Comparison of ENCODE assay signal across 11 cellular contexts in the genomic region with DNA sequence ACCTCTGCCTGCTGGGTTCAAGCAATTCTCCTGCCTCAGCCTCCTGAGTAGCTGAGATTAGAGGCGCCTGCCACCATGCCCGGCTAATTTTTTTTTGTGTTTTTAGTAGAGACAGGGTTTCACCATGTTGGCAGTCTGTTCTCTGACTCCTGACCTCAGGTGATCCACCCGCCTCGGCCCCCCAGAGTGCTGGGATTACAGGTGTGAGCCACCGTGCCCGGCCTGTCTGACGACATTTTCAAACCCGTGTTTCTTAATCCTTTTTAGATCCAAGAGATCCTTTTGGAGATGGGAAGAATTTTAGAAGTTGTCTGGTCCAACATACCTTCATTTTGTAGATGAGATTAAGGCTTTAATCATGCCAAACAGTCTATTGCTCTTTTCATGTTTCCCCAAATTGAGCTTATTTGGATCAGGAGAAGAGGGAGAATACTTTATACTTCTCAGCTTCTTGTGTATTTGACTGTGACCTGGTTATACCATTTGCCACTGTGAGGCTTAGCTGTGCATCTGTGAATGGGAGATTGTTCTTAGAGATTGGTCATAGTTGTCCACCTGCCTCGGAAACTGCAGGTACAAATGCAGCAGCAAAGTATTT. TPM values are rescaled to one million over a fixed set of nuclear protein-coding genes. Genes with fewer than 3 reads are reported as not detected.
DNase-seq lines count a peak whose midpoint lies in the region; ATAC-seq and TF ChIP-seq lines count a peak whose summit lies in the region.
"Had no signal": no experiment of that assay in that cellular context is flagged by ENCODE, and none has a peak within 500 bp of the region (broad histone marks: within the 10 kb centered on the region; RNA-seq: fewer than 3 reads in every experiment).

No MANE protein-coding gene starts in this region.

- no peaks in the 10 kb centered on the region for H3K9me3 Mint-ChIP-seq in activated naive CD4-positive, alpha-beta T cell treated with anti-CD3 and anti-CD28 coated beads, Interleukin-2, amount 50 U/mL, for 24 hours
- H3K9me3 Mint-ChIP-seq in type B pancreatic cell = no peaks in the 10 kb centered on the region
- H3K9me3 Mint-ChIP-seq: natural killer cell had no signal

- ATAC-seq in RWPE2 (ENCODE audit: low read depth) (peak; percentile 28), GM21529 (IDR thresholded peaks at IDR 0.05; ENCODE audit: unreplicated experiment) (no peak)

- no peak for TF ChIP-seq CTCF in RWPE2 (IDR thresholded peaks at IDR 0.05; ENCODE audit: poor library complexity, severe bottlenecking)
- TF ChIP-seq CTCF in type B pancreatic cell (conservative IDR thresholded peaks at IDR 0.05) = no peak

- H3K4me1 ChIP-seq in RWPE2 (ENCODE audit: insufficient read depth, poor library complexity, severe bottlenecking) (peaks cover 59% of the 10 kb centered on the region), iPS-18a (ENCODE audit: control insufficient read depth, low read depth, low read length) (peaks cover 56% of the 10 kb centered on the region)

- H3K4me3 ChIP-seq in RWPE2 (ENCODE audit: severe bottlenecking) (no peak overlapping the region), iPS-18a (ENCODE audit: low read length) (peak overlapping the region; percentile 8), H7 (ENCODE audit: insufficient read depth, low read depth, low read length) (no peak overlapping the region)
- H3K4me3 ChIP-seq: cardiac muscle cell had no signal

- H3K4me1 Mint-ChIP-seq in activated naive CD4-positive, alpha-beta T cell treated with anti-CD3 and anti-CD28 coated beads, Interleukin-2, amount 50 U/mL, for 24 hours = peaks cover 79% of the 10 kb centered on the region
- peaks cover 60% of the 10 kb centered on the region for H3K4me1 Mint-ChIP-seq in type B pancreatic cell (ENCODE audit: unreplicated experiment)

- H3K27me3 ChIP-seq in RWPE2 (ENCODE audit: insufficient read depth, poor library complexity, severe bottlenecking) (no peaks in the 10 kb centered on the region), iPS-18a (ENCODE audit: control insufficient read depth, insufficient read depth, low read length) (no peaks in the 10 kb centered on the region), H7 (ENCODE audit: control insufficient read depth, insufficient read depth, low read length) (no peaks in the 10 kb centered on the region)
- H3K27me3 ChIP-seq: cardiac muscle cell had no signal

- no peaks in the 10 kb centered on the region for H3K27me3 Mint-ChIP-seq in activated naive CD4-positive, alpha-beta T cell treated with anti-CD3 and anti-CD28 coated beads, Interleukin-2, amount 50 U/mL, for 24 hours
- H3K27me3 Mint-ChIP-seq in type B pancreatic cell = no peaks in the 10 kb centered on the region

- peaks cover 3% of the 10 kb centered on the region for H3K36me3 Mint-ChIP-seq in activated naive CD4-positive, alpha-beta T cell treated with anti-CD3 and anti-CD28 coated beads, Interleukin-2, amount 50 U/mL, for 24 hours
- H3K36me3 Mint-ChIP-seq in type B pancreatic cell = peaks cover 8% of the 10 kb centered on the region
- H3K36me3 Mint-ChIP-seq: natural killer cell had no signal

- peak overlapping the region; percentile 98 for H3K27ac ChIP-seq in RWPE2 (ENCODE audit: poor library complexity, severe bottlenecking)
- H3K27ac ChIP-seq in iPS-18a (ENCODE audit: low read length) = no peak overlapping the region

- peaks cover 17% of the 10 kb centered on the region for H3K36me3 ChIP-seq in RWPE2 (ENCODE audit: low read depth)
- H3K36me3 ChIP-seq in iPS-18a (ENCODE audit: control insufficient read depth, low read depth, low read length) = no peaks in the 10 kb centered on the region
- H3K36me3 ChIP-seq in H7 (replicated peaks; ENCODE audit: control insufficient read depth, insufficient read depth, low read length) = no peaks in the 10 kb centered on the region
- H3K36me3 ChIP-seq: cardiac muscle cell had no signal

- no peak for DNase-seq in activated naive CD4-positive, alpha-beta T cell treated with Interleukin-2 at 50 U/mL for 16 hours
- DNase-seq in RWPE2 (ENCODE audit: low spot score) (no peak), type B pancreatic cell (ENCODE audit: extremely low spot score, unreplicated experiment) (no peak), H7 (no peak), T-helper 9 cell (no peak)
- DNase-seq: NCI-H1417 treated with DMSO at 0.1 percent for 48 hours had no signal

- H3K9me3 ChIP-seq in RWPE2 (ENCODE audit: severe bottlenecking) = no peaks in the 10 kb centered on the region
- H3K9me3 ChIP-seq in iPS-18a (ENCODE audit: control insufficient read depth, low read depth, low read length) = no peaks in the 10 kb centered on the region

- H3K4me3 Mint-ChIP-seq in activated naive CD4-positive, alpha-beta T cell treated with anti-CD3 and anti-CD28 coated beads, Interleukin-2, amount 50 U/mL, for 24 hours = peak overlapping the region; percentile 69
- peak overlapping the region; percentile 56 for H3K4me3 Mint-ChIP-seq in type B pancreatic cell
- H3K4me3 Mint-ChIP-seq: natural killer cell had no signal

- peak overlapping the region; percentile 70 for H3K27ac Mint-ChIP-seq in activated naive CD4-positive, alpha-beta T cell treated with anti-CD3 and anti-CD28 coated beads, Interleukin-2, amount 50 U/mL, for 24 hours
- H3K27ac Mint-ChIP-seq in type B pancreatic cell = peak overlapping the region; percentile 82

- no peak overlapping the region for H3K9ac ChIP-seq in iPS-18a (ENCODE audit: low read length)

RNA-seq across cellular contexts. Expression of gene USP10, which starts 25.8 kb away (rescaled TPM):
- total RNA-seq in type B pancreatic cell (ENCODE audit: low replicate concordance) = 97.7 and 110 TPM in 2 replicates
- 132 and 150 TPM in 2 replicates for total RNA-seq in H7 (2014; rRNA removed; shearing (Covaris generic))
